In the genomic region with DNA sequence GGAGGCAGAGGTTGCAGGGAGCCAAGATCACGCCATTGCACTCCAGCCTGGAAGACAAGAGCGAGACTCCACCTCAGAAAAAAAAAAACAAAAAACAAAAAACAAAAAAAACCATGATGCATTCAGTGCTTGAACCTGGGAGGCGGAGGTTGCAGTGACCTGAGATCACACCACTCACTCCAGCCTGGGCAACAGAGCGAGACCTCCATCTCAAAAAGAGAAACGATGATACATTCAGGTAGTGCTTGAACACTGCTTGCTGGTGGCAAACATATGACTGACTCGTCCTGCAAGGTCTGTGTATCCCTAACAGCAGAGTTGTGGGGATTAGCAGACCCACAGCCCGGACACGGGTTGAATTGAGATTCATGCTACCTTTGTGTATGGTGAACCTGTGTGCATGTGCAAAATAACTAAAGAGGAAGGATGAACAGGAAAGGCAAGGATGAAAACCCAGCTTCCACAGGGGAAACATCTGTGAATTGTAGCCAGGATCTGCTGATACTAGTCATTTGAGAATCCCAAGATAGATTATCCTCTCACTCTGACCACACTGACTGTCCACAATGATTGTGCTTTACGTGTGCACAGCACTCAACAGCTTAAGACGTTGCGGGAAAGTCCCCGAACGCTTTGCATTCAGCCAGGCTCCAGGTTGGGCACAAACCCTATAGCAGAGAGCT, we compare ENCODE assay signal across 9 cellular contexts. TPM values are rescaled to one million over a fixed set of nuclear protein-coding genes. Genes with fewer than 3 reads are reported as not detected.
DNase-seq lines count a peak whose midpoint lies in the region; FAIRE-seq and TF ChIP-seq lines count a peak whose summit lies in the region.
"Had no signal": no experiment of that assay in that cellular context is flagged by ENCODE, and none has a peak within 500 bp of the region (broad histone marks: within the 10 kb centered on the region; RNA-seq: fewer than 3 reads in every experiment).

No MANE protein-coding gene starts in this region.

- in situ Hi-C loops in GM23248 (cut with MboI), result no loop called here

- no peaks in the 10 kb centered on the region for H3K36me3 ChIP-seq in GM23248 (ENCODE audit: low read depth)
- H3K36me3 ChIP-seq in PC-9 (ENCODE audit: low read depth), result no peaks in the 10 kb centered on the region
- no peaks in the 10 kb centered on the region for H3K36me3 ChIP-seq in mucosa of stomach (ENCODE audit: control insufficient read depth, insufficient read depth, low read length)
- H3K36me3 ChIP-seq in CD4-positive, alpha-beta memory T cell (ENCODE audit: insufficient read depth, low read length), result no peaks in the 10 kb centered on the region

- H3K79me2 ChIP-seq in GM23248 (ENCODE audit: insufficient read depth), result peaks cover 80% of the 10 kb centered on the region
- H3K79me2 ChIP-seq in PC-9 (ENCODE audit: low read depth), result 0 out of 2 replicates have a peak, but pooled peaks cover 4% of the 10 kb centered on the region

- POLR2A ChIA-PET in PC-9 (lab: Charles Lee; ENCODE audit: unreplicated experiment), result interaction anchor here (0.6 kb wide), 1 partner anchor 9 kb away, joined by 3 read pairs; no protein-coding TSS in a partner anchor
- POLR2A ChIA-PET in CD4-positive, alpha-beta memory T cell (lab: Charles Lee; ENCODE audit: partially characterized antibody), result no interaction called here

- H4K20me1 ChIP-seq in GM23248 (ENCODE audit: insufficient read depth), result no peaks in the 10 kb centered on the region
- H4K20me1 ChIP-seq in PC-9 (ENCODE audit: insufficient read depth), result no peaks in the 10 kb centered on the region

- H3K27me3 Mint-ChIP-seq in CD4-positive, alpha-beta memory T cell, result peaks cover 0 to 2% of the 10 kb centered on the region in 2 donors

- peak; percentile 83 for FAIRE-seq in GM18507 (lab: Jason Lieb, UNC)
- FAIRE-seq: K562 had no signal

- H3K4me1 Mint-ChIP-seq in CD4-positive, alpha-beta memory T cell, result peaks cover 7 to 27% (median 16%) of the 10 kb centered on the region in 4 donors

- H3K4me3 ChIP-seq in GM23248, result no peak overlapping the region
- H3K4me3 ChIP-seq in PC-9, result no peak overlapping the region
- peak overlapping the region; percentile 6 for H3K4me3 ChIP-seq in mucosa of stomach (ENCODE audit: low read length)
- no peak overlapping the region for H3K4me3 ChIP-seq in CD4-positive, alpha-beta memory T cell (ENCODE audit: low read length in 2 of 2)
- H3K4me3 ChIP-seq: K562 had no signal

- no peak for DNase-seq in GM18507 (ENCODE audit: extremely low spot score, insufficient read length, low read depth)
- no peak for DNase-seq in GM23248
- DNase-seq in PC-9, result no peak
- no peak for DNase-seq in CD4-positive, alpha-beta memory T cell
- DNase-seq in NCI-H1694 treated with DMSO at 0.1 percent for 48 hours (lab: John Stamatoyannopoulos, UW), result no peak
- no peak for DNase-seq in activated effector memory CD4-positive, alpha-beta T cell treated with Interleukin-2 at 50 U/mL for 16 hours
- no peak for DNase-seq in SW 1271 (lab: John Stamatoyannopoulos, UW)

- H2AFZ ChIP-seq in GM23248 (no peak overlapping the region), PC-9 (no peak overlapping the region)

- 91 to 92% methylated on average over 13 of the region's 13 CpGs for WGBS in GM23248 (ENCODE audit: low coverage in 1 of 2, low lambda C conversion rate in 2 of 2, missing lambda C conversion rate in 2 of 2), 2 experiments

- peak overlapping the region; percentile 85; the same call in 1 of the 2 replicates for H3K27ac ChIP-seq in GM23248
- H3K27ac ChIP-seq in PC-9, result peak overlapping the region; percentile 69
- no peak overlapping the region for H3K27ac ChIP-seq in CD4-positive, alpha-beta memory T cell (ENCODE audit: low read depth, low read length)

- no peak overlapping the region for H3K9ac ChIP-seq in GM23248
- peak overlapping the region; percentile 51 for H3K9ac ChIP-seq in mucosa of stomach (ENCODE audit: low read length)

- H3K9me2 ChIP-seq in GM23248 (ENCODE audit: insufficient read depth) (no peaks in the 10 kb centered on the region), PC-9 (ENCODE audit: insufficient read depth) (no peaks in the 10 kb centered on the region)

- H3K27me3 ChIP-seq in GM23248 (replicated peaks; ENCODE audit: insufficient read depth), result no peaks in the 10 kb centered on the region
- H3K27me3 ChIP-seq in PC-9 (ENCODE audit: insufficient read depth, low read depth), result no peaks in the 10 kb centered on the region
- H3K27me3 ChIP-seq in mucosa of stomach (ENCODE audit: control insufficient read depth, insufficient read depth, low read length), result no peaks in the 10 kb centered on the region
- H3K27me3 ChIP-seq in CD4-positive, alpha-beta memory T cell (ENCODE audit: insufficient read depth, low read length), result no peaks in the 10 kb centered on the region

- H3K4me2 ChIP-seq in GM23248 (ENCODE audit: unreplicated experiment), result no peak overlapping the region
- peak overlapping the region; percentile 51; the same call in 1 of the 2 replicates for H3K4me2 ChIP-seq in PC-9

- H3K4me3 Mint-ChIP-seq in CD4-positive, alpha-beta memory T cell, result no peak overlapping the region

- H3K4me1 ChIP-seq in GM23248 (ENCODE audit: insufficient read depth), result peaks cover 35% of the 10 kb centered on the region
- H3K4me1 ChIP-seq in PC-9 (replicated peaks; ENCODE audit: insufficient read depth), result peaks cover 67% of the 10 kb centered on the region
- H3K4me1 ChIP-seq in mucosa of stomach (ENCODE audit: control insufficient read depth, insufficient read depth, low read length), result peaks cover 82% of the 10 kb centered on the region
- H3K4me1 ChIP-seq in CD4-positive, alpha-beta memory T cell (ENCODE audit: insufficient read depth, low read length), result peaks cover 14% of the 10 kb centered on the region

- no peaks in the 10 kb centered on the region for H3K9me3 ChIP-seq in GM23248 (ENCODE audit: low read depth)
- no peaks in the 10 kb centered on the region for H3K9me3 ChIP-seq in PC-9 (ENCODE audit: insufficient read depth, low read depth)
- H3K9me3 ChIP-seq in mucosa of stomach (ENCODE audit: control insufficient read depth, low read length), result no peaks in the 10 kb centered on the region
- H3K9me3 ChIP-seq in CD4-positive, alpha-beta memory T cell (ENCODE audit: control insufficient read depth in 1 of 2, low read length in 2 of 2), result no peaks in the 10 kb centered on the region

- peak overlapping the region in 1 of 7 donors; percentile 75 for H3K27ac Mint-ChIP-seq in CD4-positive, alpha-beta memory T cell

- intact Hi-C loops in PC-9 (cut with micrococcal nuclease; ENCODE audit: unreplicated experiment), result loop anchor here (5.0 kb wide), 1 partner anchor 40 kb away; no protein-coding TSS in a partner anchor
- intact Hi-C loops in CD4-positive, alpha-beta memory T cell (cut with micrococcal nuclease), result no loop called here

- no peaks in the 10 kb centered on the region for H3K36me3 Mint-ChIP-seq in CD4-positive, alpha-beta memory T cell

- H3F3A ChIP-seq in GM23248 (ENCODE audit: insufficient read depth) (peaks cover 13% of the 10 kb centered on the region; the same call in 1 of the 2 replicates), PC-9 (ENCODE audit: insufficient read depth, low read depth) (peaks cover 40% of the 10 kb centered on the region)

- CTCF ChIA-PET in PC-9 (lab: Charles Lee), result no interaction called here
- CTCF ChIA-PET in CD4-positive, alpha-beta memory T cell (lab: Charles Lee; ENCODE audit: partially characterized antibody), result interaction anchor here (2.6 kb wide), 1 partner anchor 97 kb away, joined by 7 read pairs; no protein-coding TSS in a partner anchor

- H3K9me3 Mint-ChIP-seq in CD4-positive, alpha-beta memory T cell, result no peaks in the 10 kb centered on the region

- no peak for TF ChIP-seq CTCF in PC-9 (conservative IDR thresholded peaks at IDR 0.05)

- no TSS peak for BruUV-seq in PC-9 (replicated peaks; lab: Mats Ljungman, UMichigan)

RNA-seq across cellular contexts. Expression of a gene that starts 52.4 kb away (rescaled TPM):
- total RNA-seq in GM23248 (2014; rRNA removed; shearing (Covaris generic)), result 24.8 and 33.4 TPM in 2 replicates
- polyA plus RNA-seq in GM23248 (2016; fragmentation: Nextera tagmentation; extraction: Ambion mirVana), result 60.5 and 61.1 TPM in 2 replicates
- 49.7 and 50.3 TPM in 2 replicates for total RNA-seq in PC-9 (2021)
- 10 to 100 TPM; 28.7 to 29.5 TPM for total RNA-seq in CD4-positive, alpha-beta memory T cell
- 10 to 100 TPM; 35.7 to 41.7 TPM for polyA plus RNA-seq in CD4-positive, alpha-beta memory T cell

RNA-seq across cellular contexts. Expression of a gene that starts 53.0 kb away (rescaled TPM):
- total RNA-seq in GM23248 (2014; rRNA removed; shearing (Covaris generic)), result 11.1 and 18.8 TPM in 2 replicates
- 13.6 and 15.5 TPM in 2 replicates for polyA plus RNA-seq in GM23248 (2016; fragmentation: Nextera tagmentation; extraction: Ambion mirVana)
- total RNA-seq in PC-9 (2021), result 60.7 and 61.4 TPM in 2 replicates
- total RNA-seq in CD4-positive, alpha-beta memory T cell, result under 1 TPM; 0.61 to 0.90 TPM
- not detected for polyA plus RNA-seq in CD4-positive, alpha-beta memory T cell
